ENCODE assay signal across 16 cellular contexts in the genomic region with DNA sequence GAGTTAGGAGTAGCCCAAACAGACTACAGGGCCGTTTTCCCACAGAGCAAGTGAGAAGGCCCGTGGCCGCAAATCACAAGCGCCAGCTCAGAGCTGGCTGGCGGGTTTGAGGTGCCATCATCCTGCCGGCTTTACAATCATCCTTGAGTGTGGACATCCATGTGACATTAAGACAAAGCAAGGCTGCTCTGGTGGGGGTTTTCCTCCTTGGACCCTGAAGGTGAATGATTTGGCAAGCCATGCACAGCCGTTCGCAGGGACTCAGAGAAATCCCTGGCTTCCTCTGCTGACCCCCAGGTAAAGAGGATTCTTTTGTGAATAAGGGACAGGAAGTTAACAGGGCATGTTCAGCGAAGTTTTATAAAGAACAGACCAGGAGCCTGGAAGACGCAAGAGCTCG.
"Had no signal": no experiment of that assay in that cellular context is flagged by ENCODE, and none has a peak within 500 bp of the region (broad histone marks: within the 10 kb centered on the region; RNA-seq: fewer than 3 reads in every experiment).

No MANE protein-coding gene starts in this region.

- H3K4me3 Mint-ChIP-seq: activated CD4-positive, alpha-beta T cell treated with anti-CD3 and anti-CD28 coated beads, Interleukin-2, amount 10 ng/mL, durations not matched to agents 24 days and 14 days; activated naive CD8-positive, alpha-beta T cell treated with anti-CD3 and anti-CD28 coated beads, Interleukin-2, amount 10 ng/mL, durations not matched to agents 7 days and 5 days had no signal

- H3K4me1 Mint-ChIP-seq: activated CD4-positive, alpha-beta T cell treated with anti-CD3 and anti-CD28 coated beads, Interleukin-2, amount 10 ng/mL, durations not matched to agents 24 days and 14 days; activated naive CD8-positive, alpha-beta T cell treated with anti-CD3 and anti-CD28 coated beads, Interleukin-2, amount 10 ng/mL, durations not matched to agents 7 days and 5 days had no signal

- H3K4me1 ChIP-seq: body of pancreas, gastrocnemius medialis, sigmoid colon, tibial artery had no signal

- H3K36me3 ChIP-seq: gastrocnemius medialis had no signal

- H3K4me3 ChIP-seq: body of pancreas, gastrocnemius medialis, heart right ventricle, sigmoid colon, tibial artery had no signal

- ATAC-seq: body of pancreas; gastrocnemius medialis; heart right ventricle; naive thymus-derived CD8-positive, alpha-beta T cell; stimulated activated naive CD8-positive, alpha-beta T cell treated with anti-CD3 and anti-CD28 coated beads, Interleukin-15, Interleukin-2, amounts not matched to agents 100 U/mL and 50 U/mL, for 24 hours had no signal

- H3K36me3 Mint-ChIP-seq: activated naive CD8-positive, alpha-beta T cell treated with anti-CD3 and anti-CD28 coated beads, Interleukin-2, amount 10 ng/mL, durations not matched to agents 7 days and 5 days had no signal

- DNase-seq: activated CD4-positive, alpha-beta T cell treated with anti-CD3 and anti-CD28 coated beads, Interleukin-2, amount 10 ng/mL, durations not matched to agents 24 days and 14 days; activated naive CD4-positive, alpha-beta T cell; activated naive CD8-positive, alpha-beta T cell treated with anti-CD3 and anti-CD28 coated beads, Interleukin-2, amount 10 ng/mL, durations not matched to agents 7 days and 5 days; body of pancreas; erythroblast; gastrocnemius medialis; heart right ventricle; kidney glomerular epithelial cell; mesenchymal stem cell; naive thymus-derived CD8-positive, alpha-beta T cell; nucleus accumbens; sigmoid colon; stimulated activated naive CD8-positive, alpha-beta T cell treated with anti-CD3 and anti-CD28 coated beads, Interleukin-15, Interleukin-2, amounts not matched to agents 100 U/mL and 50 U/mL, for 24 hours; substantia nigra; T1000; tibial artery had no signal

- H3K9me3 ChIP-seq: body of pancreas, gastrocnemius medialis, heart right ventricle, sigmoid colon, tibial artery had no signal

- H3K27ac Mint-ChIP-seq: activated naive CD8-positive, alpha-beta T cell treated with anti-CD3 and anti-CD28 coated beads, Interleukin-2, amount 10 ng/mL, durations not matched to agents 7 days and 5 days had no signal

- H3K27me3 Mint-ChIP-seq: activated CD4-positive, alpha-beta T cell treated with anti-CD3 and anti-CD28 coated beads, Interleukin-2, amount 10 ng/mL, durations not matched to agents 24 days and 14 days; activated naive CD8-positive, alpha-beta T cell treated with anti-CD3 and anti-CD28 coated beads, Interleukin-2, amount 10 ng/mL, durations not matched to agents 7 days and 5 days; naive thymus-derived CD8-positive, alpha-beta T cell had no signal

- H3K27ac ChIP-seq: body of pancreas, gastrocnemius medialis, heart right ventricle, sigmoid colon, tibial artery had no signal

- H3K9me3 Mint-ChIP-seq: activated CD4-positive, alpha-beta T cell treated with anti-CD3 and anti-CD28 coated beads, Interleukin-2, amount 10 ng/mL, durations not matched to agents 24 days and 14 days; activated naive CD8-positive, alpha-beta T cell treated with anti-CD3 and anti-CD28 coated beads, Interleukin-2, amount 10 ng/mL, durations not matched to agents 7 days and 5 days; naive thymus-derived CD8-positive, alpha-beta T cell had no signal

- H3K27me3 ChIP-seq: body of pancreas, gastrocnemius medialis, heart right ventricle, sigmoid colon, tibial artery had no signal
